In genomic region chr5:172646716-172647285, GRCh38 we compare ENCODE assay signal across 11 cellular contexts. TPM values are rescaled to one million over a fixed set of nuclear protein-coding genes. Genes with fewer than 3 reads are reported as not detected.
DNase-seq lines count a peak whose midpoint lies in the region; TF ChIP-seq lines count a peak whose summit lies in the region.
"Had no signal": no experiment of that assay in that cellular context is flagged by ENCODE, and none has a peak within 500 bp of the region (broad histone marks: within the 10 kb centered on the region; RNA-seq: fewer than 3 reads in every experiment).

No MANE protein-coding gene starts in this region.

- no peaks in the 10 kb centered on the region for H3K27me3 ChIP-seq in BJ (ENCODE audit: control insufficient read depth, insufficient read depth, low read length)
- no peaks in the 10 kb centered on the region for H3K27me3 ChIP-seq in esophagus squamous epithelium
- peaks cover 3% of the 10 kb centered on the region for H3K27me3 ChIP-seq in CD4-positive, alpha-beta memory T cell (ENCODE audit: insufficient read depth, low read length)

- peaks cover 11 to 92% (median 57%) of the 10 kb centered on the region in 3 donors for H3K4me1 ChIP-seq in esophagus squamous epithelium
- no peaks in the 10 kb centered on the region for H3K4me1 ChIP-seq in CD4-positive, alpha-beta memory T cell (ENCODE audit: insufficient read depth, low read length)

- H3K9me3 Mint-ChIP-seq in neural crest cell: no peaks in the 10 kb centered on the region
- no peaks in the 10 kb centered on the region for H3K9me3 Mint-ChIP-seq in Calu3 (ENCODE audit: low read depth, unreplicated experiment)
- H3K9me3 Mint-ChIP-seq in CD4-positive, alpha-beta memory T cell: peaks cover 0 to 2% (median 0%) of the 10 kb centered on the region in 8 donors
- H3K9me3 Mint-ChIP-seq in T-helper 2 cell treated with Interferon-gamma antibody and Interleukin-4, amounts not matched to agents 5 μg/mL and 100 μg/mL, for 36 hours: no peaks in the 10 kb centered on the region
- H3K9me3 Mint-ChIP-seq: activated T-cell treated with anti-CD3 and anti-CD28 coated beads, Interleukin-2, amount 50 U/mL, for 4 hours had no signal

- H3K27ac Mint-ChIP-seq in neural crest cell (ENCODE audit: unreplicated experiment) (no peak overlapping the region), Calu3 (ENCODE audit: unreplicated experiment) (no peak overlapping the region)
- H3K27ac Mint-ChIP-seq in CD4-positive, alpha-beta memory T cell: no peak overlapping the region
- H3K27ac Mint-ChIP-seq in T-helper 2 cell treated with Interferon-gamma antibody and Interleukin-4, amounts not matched to agents 5 μg/mL and 100 μg/mL, for 36 hours: no peak overlapping the region

- H3K36me3 ChIP-seq in BJ (ENCODE audit: control insufficient read depth, insufficient read depth, low read length): no peaks in the 10 kb centered on the region
- peaks cover 0 to 21% (median 4%) of the 10 kb centered on the region in 3 donors for H3K36me3 ChIP-seq in esophagus squamous epithelium
- no peaks in the 10 kb centered on the region for H3K36me3 ChIP-seq in CD4-positive, alpha-beta memory T cell (ENCODE audit: insufficient read depth, low read length)

- intact Hi-C loops in esophagus squamous epithelium (cut with DNase I) (no loop called here), Calu3 (cut with micrococcal nuclease; ENCODE audit: unreplicated experiment) (no loop called here)
- intact Hi-C loops in CD4-positive, alpha-beta memory T cell (cut with micrococcal nuclease): no loop called here

- POLR2A ChIA-PET in BJ (lab: Charles Lee): no interaction called here
- POLR2A ChIA-PET in CD4-positive, alpha-beta memory T cell (lab: Charles Lee; ENCODE audit: partially characterized antibody): no interaction called here

- DNase-seq in BJ (ENCODE audit: low read depth) (no peak), NCI-H2107 (lab: John Stamatoyannopoulos, UW) (peak; percentile 14), esophagus squamous epithelium (lab: John Stamatoyannopoulos, UW) (no peak), neural crest cell (ENCODE audit: low read depth, low spot score) (no peak), NCI-H226 (no peak), Calu3 (no peak)
- no peak for DNase-seq in CD4-positive, alpha-beta memory T cell
- no peak for DNase-seq in T-helper 2 cell treated with Interferon-gamma antibody and Interleukin-4, amounts not matched to agents 5 μg/mL and 100 μg/mL, for 36 hours (ENCODE audit: low spot score)
- DNase-seq: activated T-cell treated with anti-CD3 and anti-CD28 coated beads, Interleukin-2, amount 50 U/mL, for 4 hours; EL; stimulated activated naive CD8-positive, alpha-beta T cell treated with anti-CD3 and anti-CD28 coated beads, Interleukin-15, Interleukin-2, amounts not matched to agents 100 U/mL and 50 U/mL, for 24 hours had no signal

- no TSS peak for BruUV-seq in Calu3 (replicated peaks; lab: Mats Ljungman, UMichigan)

- peak overlapping the region; percentile 12 to 95 (median 94) for H3K27ac ChIP-seq in esophagus squamous epithelium
- H3K27ac ChIP-seq in CD4-positive, alpha-beta memory T cell (ENCODE audit: low read depth, low read length): no peak overlapping the region

- TF ChIP-seq CTCF in BJ (IDR thresholded peaks at IDR 0.05; ENCODE audit: insufficient read depth, low read depth, low read length) (peak; percentile 25; the same call in 1 of the 2 replicates), esophagus squamous epithelium (IDR thresholded peaks at IDR 0.05) (peak in 3 of 6 experiments; percentile 22 to 36 (median 33)), neural crest cell (conservative IDR thresholded peaks at IDR 0.05) (peak; percentile 48), Calu3 (IDR thresholded peaks at IDR 0.05; ENCODE audit: unreplicated experiment) (no peak)

- H3K27me3 Mint-ChIP-seq in neural crest cell (ENCODE audit: low read depth): peaks cover 13% of the 10 kb centered on the region
- peaks cover 78% of the 10 kb centered on the region for H3K27me3 Mint-ChIP-seq in Calu3 (ENCODE audit: unreplicated experiment)
- H3K27me3 Mint-ChIP-seq in CD4-positive, alpha-beta memory T cell: peaks cover 16 to 17% of the 10 kb centered on the region in 2 donors
- peaks cover 38% of the 10 kb centered on the region for H3K27me3 Mint-ChIP-seq in T-helper 2 cell treated with Interferon-gamma antibody and Interleukin-4, amounts not matched to agents 5 μg/mL and 100 μg/mL, for 36 hours (ENCODE audit: low read depth)

- WGBS in esophagus squamous epithelium, 2 donors: 63 to 75% methylated on average over 8 to 10 of the region's 10 CpGs

- H3K9me3 ChIP-seq in esophagus squamous epithelium: no peaks in the 10 kb centered on the region
- no peaks in the 10 kb centered on the region for H3K9me3 ChIP-seq in CD4-positive, alpha-beta memory T cell (ENCODE audit: control insufficient read depth in 1 of 2, low read length in 2 of 2)

- H3K4me1 Mint-ChIP-seq in neural crest cell: peaks cover 14% of the 10 kb centered on the region
- no peaks in the 10 kb centered on the region for H3K4me1 Mint-ChIP-seq in Calu3 (ENCODE audit: low read depth, unreplicated experiment)
- no peaks in the 10 kb centered on the region for H3K4me1 Mint-ChIP-seq in CD4-positive, alpha-beta memory T cell
- peaks cover 2% of the 10 kb centered on the region for H3K4me1 Mint-ChIP-seq in T-helper 2 cell treated with Interferon-gamma antibody and Interleukin-4, amounts not matched to agents 5 μg/mL and 100 μg/mL, for 36 hours (ENCODE audit: low read depth)

- H3K4me3 ChIP-seq in BJ (ENCODE audit: low read depth, low read length): no peak overlapping the region
- H3K4me3 ChIP-seq in esophagus squamous epithelium: peak overlapping the region in 2 of 4 donors; percentile 7 to 15
- no peak overlapping the region for H3K4me3 ChIP-seq in CD4-positive, alpha-beta memory T cell (ENCODE audit: low read length in 2 of 2)

- H3K36me3 Mint-ChIP-seq in neural crest cell (ENCODE audit: low read depth) (peaks cover 2% of the 10 kb centered on the region), Calu3 (ENCODE audit: insufficient read depth, unreplicated experiment) (no peaks in the 10 kb centered on the region)
- H3K36me3 Mint-ChIP-seq in CD4-positive, alpha-beta memory T cell: no peaks in the 10 kb centered on the region
- no peaks in the 10 kb centered on the region for H3K36me3 Mint-ChIP-seq in T-helper 2 cell treated with Interferon-gamma antibody and Interleukin-4, amounts not matched to agents 5 μg/mL and 100 μg/mL, for 36 hours (ENCODE audit: low read depth)

- no peak for TF ChIP-seq POLR2A in esophagus squamous epithelium (IDR thresholded peaks at IDR 0.05)

- no peak overlapping the region for H3K4me3 Mint-ChIP-seq in neural crest cell
- no peak overlapping the region for H3K4me3 Mint-ChIP-seq in Calu3 (ENCODE audit: low read depth, unreplicated experiment)
- no peak overlapping the region for H3K4me3 Mint-ChIP-seq in CD4-positive, alpha-beta memory T cell
- no peak overlapping the region for H3K4me3 Mint-ChIP-seq in T-helper 2 cell treated with Interferon-gamma antibody and Interleukin-4, amounts not matched to agents 5 μg/mL and 100 μg/mL, for 36 hours
- H3K4me3 Mint-ChIP-seq: activated T-cell treated with anti-CD3 and anti-CD28 coated beads, Interleukin-2, amount 50 U/mL, for 4 hours had no signal

- CTCF ChIA-PET in BJ (lab: Yijun Ruan, JAX): interaction anchor here (1.3 kb wide), 1 partner anchor 20 kb away, joined by 3 read pairs; no protein-coding TSS in a partner anchor
- CTCF ChIA-PET in Calu3 (lab: Charles Lee): interaction anchor here (0.5 to 1.0 kb wide), 2 partner anchors 17 to 491 kb away, joined by 3 to 9 read pairs; no protein-coding TSS in a partner anchor
- CTCF ChIA-PET in CD4-positive, alpha-beta memory T cell (lab: Charles Lee; ENCODE audit: partially characterized antibody): no interaction called here

RNA-seq across cellular contexts. Expression of gene NEURL1B, which starts 5.7 kb away (rescaled TPM):
- polyA plus RNA-seq in BJ (2011; rRNA removed): 1.5 and 2.3 TPM in 2 replicates
- polyA minus RNA-seq in BJ (2011; rRNA and poly(A)+ RNA removed): 2.9 and 4.8 TPM in 2 replicates
- total RNA-seq in esophagus squamous epithelium (10 to 100 TPM; 11.9 to 18.8 (median 15.6) TPM), neural crest cell (5.7 and 6.1 TPM in 2 replicates), Calu3 (2022) (2.0 and 2.8 TPM in 2 replicates)
- total RNA-seq in CD4-positive, alpha-beta memory T cell: under 1 TPM; 0.08 to 0.20 TPM
- under 1 TPM in 1 of 2 donors, not detected in 1; 0.02 TPM for polyA plus RNA-seq in CD4-positive, alpha-beta memory T cell
